ENCODE assay signal across 23 cellular contexts in genomic region chr1:43639990-43640794, GRCh38. TPM values are rescaled to one million over a fixed set of nuclear protein-coding genes. Genes with fewer than 3 reads are reported as not detected.
A peak's percentile ranks its signal among the peaks of the same experiment; 100 is the strongest.
DNase-seq lines count a peak whose midpoint lies in the region; ATAC-seq and TF ChIP-seq lines count a peak whose summit lies in the region.
"Had no signal": no experiment of that assay in that cellular context is flagged by ENCODE, and none has a peak within 500 bp of the region (broad histone marks: within the 10 kb centered on the region; RNA-seq: fewer than 3 reads in every experiment).

No MANE protein-coding gene starts in this region.

- H3K27ac ChIP-seq in mammary epithelial cell (ENCODE audit: insufficient read depth, low read depth, low read length) (no peak overlapping the region), PC-3 (ENCODE audit: low read length) (no peak overlapping the region), hepatocyte (no peak overlapping the region), MM.1S (ENCODE audit: low read length) (no peak overlapping the region)
- H3K27ac ChIP-seq: neutrophil, upper lobe of right lung had no signal

- H3K9me3 Mint-ChIP-seq in MCF 10A (ENCODE audit: unreplicated experiment), result no peaks in the 10 kb centered on the region
- no peaks in the 10 kb centered on the region for H3K9me3 Mint-ChIP-seq in stimulated activated memory B cell treated with anti-CD40 and anti-IgM and Interleukin-4, amounts not matched to agents 10 μg/mL and 1 μg/mL and 100 μg/mL, for 72 hours
- no peaks in the 10 kb centered on the region for H3K9me3 Mint-ChIP-seq in activated naive CD8-positive, alpha-beta T cell treated with anti-CD3 and anti-CD28 coated beads, Interleukin-2, amount 50 U/mL, for 24 hours
- H3K9me3 Mint-ChIP-seq: activated CD4-positive, alpha-beta memory T cell treated with anti-CD3 and anti-CD28 coated beads for 36 hours; activated T-cell treated with anti-CD3 and anti-CD28 coated beads, Interleukin-2, amount 50 U/mL, for 4 hours; CD8-positive, alpha-beta T cell; mesothelial cell of epicardium had no signal

- in situ Hi-C loops in mammary epithelial cell (cut with MboI; ENCODE audit: low sequenced_read_pairs in 2 of 2), result no loop called here

- no TSS peak for BruUV-seq in MCF 10A (replicated peaks; lab: Mats Ljungman, UMichigan)
- no TSS peak for BruUV-seq in mammary epithelial cell (replicated peaks; lab: Mats Ljungman, UMichigan)
- no TSS peak for BruUV-seq in PC-3 (replicated peaks; lab: Mats Ljungman, UMichigan)

- no peak overlapping the region for H2AFZ ChIP-seq in mammary epithelial cell (ENCODE audit: low read depth, low read length)
- no peak overlapping the region for H2AFZ ChIP-seq in PC-3 (ENCODE audit: low read length)
- no peak overlapping the region for H2AFZ ChIP-seq in hepatocyte
- no peak overlapping the region for H2AFZ ChIP-seq in MM.1S (ENCODE audit: low read length)

- no peak overlapping the region for H3K9ac ChIP-seq in mammary epithelial cell (ENCODE audit: insufficient read depth, low read length)
- H3K9ac ChIP-seq in PC-3 (ENCODE audit: low read length), result no peak overlapping the region
- H3K9ac ChIP-seq in MM.1S (ENCODE audit: low read length), result no peak overlapping the region

- H3K27me3 Mint-ChIP-seq in MCF 10A (ENCODE audit: insufficient read depth, unreplicated experiment), result no peaks in the 10 kb centered on the region
- H3K27me3 Mint-ChIP-seq in stimulated activated memory B cell treated with anti-CD40 and anti-IgM and Interleukin-4, amounts not matched to agents 10 μg/mL and 1 μg/mL and 100 μg/mL, for 72 hours, result peaks cover 23% of the 10 kb centered on the region
- H3K27me3 Mint-ChIP-seq in activated naive CD8-positive, alpha-beta T cell treated with anti-CD3 and anti-CD28 coated beads, Interleukin-2, amount 50 U/mL, for 24 hours, result peaks cover 5% of the 10 kb centered on the region

- H3K4me3 ChIP-seq in mammary epithelial cell (replicated peaks in 1 of 3; ENCODE audit: insufficient read depth in 1 of 3, low read depth in 2 of 3, low read length in 3 of 3), result no peak overlapping the region
- H3K4me3 ChIP-seq in PC-3 (ENCODE audit: low read length), result no peak overlapping the region
- H3K4me3 ChIP-seq in hepatocyte, result no peak overlapping the region
- no peak overlapping the region for H3K4me3 ChIP-seq in MM.1S (ENCODE audit: low read length)
- H3K4me3 ChIP-seq: upper lobe of right lung had no signal

- peaks cover 7% of the 10 kb centered on the region for H3K36me3 Mint-ChIP-seq in MCF 10A (ENCODE audit: insufficient read depth, unreplicated experiment)
- no peaks in the 10 kb centered on the region for H3K36me3 Mint-ChIP-seq in stimulated activated memory B cell treated with anti-CD40 and anti-IgM and Interleukin-4, amounts not matched to agents 10 μg/mL and 1 μg/mL and 100 μg/mL, for 72 hours
- no peaks in the 10 kb centered on the region for H3K36me3 Mint-ChIP-seq in activated naive CD8-positive, alpha-beta T cell treated with anti-CD3 and anti-CD28 coated beads, Interleukin-2, amount 50 U/mL, for 24 hours (ENCODE audit: low read depth)
- H3K36me3 Mint-ChIP-seq: activated CD4-positive, alpha-beta memory T cell treated with anti-CD3 and anti-CD28 coated beads for 36 hours; activated naive CD8-positive, alpha-beta T cell; CD8-positive, alpha-beta T cell; mesothelial cell of epicardium had no signal

- H3K36me3 ChIP-seq in mammary epithelial cell (ENCODE audit: insufficient read depth, low read length) (no peaks in the 10 kb centered on the region), PC-3 (ENCODE audit: low read depth, low read length) (no peaks in the 10 kb centered on the region), hepatocyte (replicated peaks; ENCODE audit: insufficient read depth, low read depth) (no peaks in the 10 kb centered on the region), MM.1S (replicated peaks; ENCODE audit: insufficient read depth, low read length) (no peaks in the 10 kb centered on the region)
- H3K36me3 ChIP-seq: neutrophil, upper lobe of right lung had no signal

- 75% methylated on average over 3 of the region's 5 CpGs for WGBS in mammary epithelial cell (ENCODE audit: low coverage, missing lambda C conversion rate)
- 66% methylated on average over 5 of the region's 5 CpGs for WGBS in hepatocyte (ENCODE audit: low lambda C conversion rate, missing lambda C conversion rate)

- intact Hi-C loops in MCF 10A (cut with micrococcal nuclease), result no loop called here
- intact Hi-C loops in mammary epithelial cell (cut with micrococcal nuclease), result no loop called here
- intact Hi-C loops in PC-3 (cut with micrococcal nuclease), result loop anchor here (1.0 kb wide), 1 partner anchor 111 kb away; no protein-coding TSS in a partner anchor

- H3K4me1 Mint-ChIP-seq in MCF 10A (ENCODE audit: insufficient read depth, unreplicated experiment), result peaks cover 10% of the 10 kb centered on the region
- no peaks in the 10 kb centered on the region for H3K4me1 Mint-ChIP-seq in stimulated activated memory B cell treated with anti-CD40 and anti-IgM and Interleukin-4, amounts not matched to agents 10 μg/mL and 1 μg/mL and 100 μg/mL, for 72 hours
- H3K4me1 Mint-ChIP-seq in activated naive CD8-positive, alpha-beta T cell treated with anti-CD3 and anti-CD28 coated beads, Interleukin-2, amount 50 U/mL, for 24 hours, result no peaks in the 10 kb centered on the region

- POLR2A ChIA-PET in MCF 10A (lab: Yijun Ruan, JAX) (interaction anchor here (0.9 kb wide), 1 partner anchor 9 kb away, joined by 4 read pairs; no protein-coding TSS in a partner anchor), PC-3 (lab: Charles Lee; ENCODE audit: unreplicated experiment) (no interaction called here)

- H4K20me1 ChIP-seq in mammary epithelial cell (ENCODE audit: insufficient read depth, low read length) (no peaks in the 10 kb centered on the region), PC-3 (ENCODE audit: low read length) (no peaks in the 10 kb centered on the region), hepatocyte (ENCODE audit: insufficient read depth, poor library complexity, severe bottlenecking) (no peaks in the 10 kb centered on the region), MM.1S (ENCODE audit: insufficient read depth, low read length) (no peaks in the 10 kb centered on the region)

- peaks cover 15% of the 10 kb centered on the region for H3K4me1 ChIP-seq in mammary epithelial cell (ENCODE audit: insufficient read depth, low read length)
- H3K4me1 ChIP-seq in PC-3 (ENCODE audit: insufficient read depth, low read length), result peaks cover 19% of the 10 kb centered on the region
- H3K4me1 ChIP-seq in hepatocyte (ENCODE audit: insufficient read depth), result no peaks in the 10 kb centered on the region
- peaks cover 5% of the 10 kb centered on the region for H3K4me1 ChIP-seq in MM.1S (ENCODE audit: low read length)
- H3K4me1 ChIP-seq: upper lobe of right lung had no signal

- H3K4me2 ChIP-seq in mammary epithelial cell (ENCODE audit: insufficient read depth, low read depth, low read length), result no peak overlapping the region
- H3K4me2 ChIP-seq in PC-3 (ENCODE audit: low read length), result no peak overlapping the region
- H3K4me2 ChIP-seq in hepatocyte, result no peak overlapping the region
- no peak overlapping the region for H3K4me2 ChIP-seq in MM.1S (ENCODE audit: low read depth, low read length)

- H3K9me3 ChIP-seq in mammary epithelial cell (replicated peaks; ENCODE audit: insufficient read depth, low read length), result no peaks in the 10 kb centered on the region
- H3K9me3 ChIP-seq in PC-3 (ENCODE audit: low read length), result no peaks in the 10 kb centered on the region
- H3K9me3 ChIP-seq in hepatocyte (ENCODE audit: low read depth), result no peaks in the 10 kb centered on the region
- no peaks in the 10 kb centered on the region for H3K9me3 ChIP-seq in MM.1S (replicated peaks; ENCODE audit: insufficient read depth, low read length)
- H3K9me3 ChIP-seq: neutrophil, upper lobe of right lung had no signal

- H3K9me2 ChIP-seq in PC-3 (replicated peaks; ENCODE audit: low read length) (no peaks in the 10 kb centered on the region), hepatocyte (replicated peaks; ENCODE audit: insufficient read depth) (no peaks in the 10 kb centered on the region), MM.1S (replicated peaks; ENCODE audit: insufficient read depth, low read length) (no peaks in the 10 kb centered on the region)

- H3K79me2 ChIP-seq in mammary epithelial cell (ENCODE audit: insufficient read depth, low read length), result no peaks in the 10 kb centered on the region
- no peaks in the 10 kb centered on the region for H3K79me2 ChIP-seq in PC-3 (ENCODE audit: low read length)
- no peaks in the 10 kb centered on the region for H3K79me2 ChIP-seq in hepatocyte
- no peaks in the 10 kb centered on the region for H3K79me2 ChIP-seq in MM.1S (ENCODE audit: low read length)

- no peak for TF ChIP-seq CTCF in MCF 10A (IDR thresholded peaks at IDR 0.05; ENCODE audit: unreplicated experiment)
- TF ChIP-seq CTCF in mammary epithelial cell (conservative IDR thresholded peaks at IDR 0.05 in 1 of 2, IDR thresholded peaks at IDR 0.05 in 1 of 2; ENCODE audit: extremely low read depth in 1 of 2, insufficient read depth in 1 of 2, low read depth in 1 of 2, low read length in 2 of 2), result peak in 1 of 2 donors; percentile 10
- TF ChIP-seq CTCF in PC-3 (conservative IDR thresholded peaks at IDR 0.05; ENCODE audit: low read depth, low read length), result no peak; the same call in 1 of the 2 replicates
- TF ChIP-seq CTCF in hepatocyte (IDR thresholded peaks at IDR 0.05; ENCODE audit: poor library complexity), result peak; percentile 7
- no peak for TF ChIP-seq CTCF in MM.1S (IDR thresholded peaks at IDR 0.05; ENCODE audit: low read length)

- ATAC-seq in PC-3, result no peak
- no peak for ATAC-seq in stimulated activated memory B cell treated with anti-CD40 and anti-IgM and Interleukin-4, amounts not matched to agents 10 μg/mL and 1 μg/mL and 100 μg/mL, for 72 hours
- ATAC-seq in HG03280 (IDR thresholded peaks at IDR 0.05; ENCODE audit: unreplicated experiment), result no peak
- ATAC-seq in activated naive CD8-positive, alpha-beta T cell treated with anti-CD3 and anti-CD28 coated beads, Interleukin-2, amount 50 U/mL, for 24 hours, result no peak
- ATAC-seq: activated T-cell treated with anti-CD3 and anti-CD28 coated beads, Interleukin-2, amount 50 U/mL, for 4 hours; CD8-positive, alpha-beta T cell; upper lobe of right lung had no signal

- no peak overlapping the region for H3K4me3 Mint-ChIP-seq in MCF 10A (ENCODE audit: unreplicated experiment)
- H3K4me3 Mint-ChIP-seq in stimulated activated memory B cell treated with anti-CD40 and anti-IgM and Interleukin-4, amounts not matched to agents 10 μg/mL and 1 μg/mL and 100 μg/mL, for 72 hours, result no peak overlapping the region
- no peak overlapping the region for H3K4me3 Mint-ChIP-seq in activated naive CD8-positive, alpha-beta T cell treated with anti-CD3 and anti-CD28 coated beads, Interleukin-2, amount 50 U/mL, for 24 hours
- H3K4me3 Mint-ChIP-seq: activated CD4-positive, alpha-beta memory T cell treated with anti-CD3 and anti-CD28 coated beads for 36 hours; activated naive CD8-positive, alpha-beta T cell; activated T-cell treated with anti-CD3 and anti-CD28 coated beads, Interleukin-2, amount 50 U/mL, for 4 hours; CD8-positive, alpha-beta T cell; mesothelial cell of epicardium had no signal

- dilution Hi-C loops in mammary epithelial cell (cut with HindIII; ENCODE audit: low sequenced_read_pairs), result no loop called here

- DNase-seq in MCF 10A (ENCODE audit: unreplicated experiment) (peak; percentile 27), mammary epithelial cell (no peak), PC-3 (peak; percentile 38), hepatocyte (ENCODE audit: low spot score) (no peak), MM.1S (no peak)
- DNase-seq in activated naive CD8-positive, alpha-beta T cell treated with anti-CD3 and anti-CD28 coated beads, Interleukin-2, amount 50 U/mL, for 24 hours, result no peak
- DNase-seq: activated CD4-positive, alpha-beta memory T cell treated with anti-CD3 and anti-CD28 coated beads for 36 hours; activated T-cell treated with anti-CD3 and anti-CD28 coated beads, Interleukin-2, amount 50 U/mL, for 4 hours; CD8-positive, alpha-beta T cell; foreskin fibroblast; HCEC 1CT; NCI-H1105; NCI-H446; retina; SHP77 treated with DMSO at 0.1 percent for 48 hours; stimulated activated naive CD4-positive, alpha-beta T cell; T-helper 1 cell; upper lobe of right lung had no signal

- H3F3A ChIP-seq in PC-3 (ENCODE audit: low read length, unreplicated experiment), result no peaks in the 10 kb centered on the region
- peaks cover 2% of the 10 kb centered on the region for H3F3A ChIP-seq in MM.1S (ENCODE audit: insufficient read depth, low read length)

- H3K27me3 ChIP-seq in mammary epithelial cell (ENCODE audit: insufficient read depth, low read length) (no peaks in the 10 kb centered on the region), PC-3 (ENCODE audit: low read length) (no peaks in the 10 kb centered on the region), hepatocyte (no peaks in the 10 kb centered on the region), MM.1S (replicated peaks; ENCODE audit: insufficient read depth, low read length) (no peaks in the 10 kb centered on the region)
- H3K27me3 ChIP-seq: neutrophil, upper lobe of right lung had no signal

- CTCF ChIA-PET in MCF 10A (lab: Yijun Ruan, JAX) (interaction anchor here (0.8 to 1.1 kb wide), 3 partner anchors 26 to 110 kb away, joined by 3 to 4 read pairs (median 3); no protein-coding TSS in a partner anchor), mammary epithelial cell (lab: Charles Lee; ENCODE audit: low non-redundant PET) (interaction anchor here (0.6 kb wide), 1 partner anchor 380 kb away, joined by 3 read pairs; no protein-coding TSS in a partner anchor), PC-3 (lab: Charles Lee) (interaction anchor here (0.6 kb wide), 1 partner anchor 148 kb away, joined by 3 read pairs; no protein-coding TSS in a partner anchor)

- no peak overlapping the region for H3K27ac Mint-ChIP-seq in MCF 10A (ENCODE audit: low read depth, unreplicated experiment)
- no peak overlapping the region for H3K27ac Mint-ChIP-seq in stimulated activated memory B cell treated with anti-CD40 and anti-IgM and Interleukin-4, amounts not matched to agents 10 μg/mL and 1 μg/mL and 100 μg/mL, for 72 hours
- H3K27ac Mint-ChIP-seq in activated naive CD8-positive, alpha-beta T cell treated with anti-CD3 and anti-CD28 coated beads, Interleukin-2, amount 50 U/mL, for 24 hours, result no peak overlapping the region
- H3K27ac Mint-ChIP-seq: activated CD4-positive, alpha-beta memory T cell treated with anti-CD3 and anti-CD28 coated beads for 36 hours; activated naive CD8-positive, alpha-beta T cell; CD8-positive, alpha-beta T cell; mesothelial cell of epicardium had no signal

RNA-seq across cellular contexts. Expression of gene KDM4A, which starts 9.8 kb away (rescaled TPM):
- total RNA-seq in MCF 10A (2022) (42.5 and 48.1 TPM in 2 replicates), mammary epithelial cell (10 to 100 TPM; 52.5 to 59.7 TPM), PC-3 (2014; rRNA removed) (23.2 and 27.8 TPM in 2 replicates), hepatocyte (35.5 and 51.5 TPM in 2 replicates)
- polyA plus RNA-seq in mammary epithelial cell (18.3 TPM), hepatocyte (22.4 and 24.7 TPM in 2 replicates)
- polyA minus RNA-seq in mammary epithelial cell, result 85.9 TPM

Comparison
In these comparisons a context has a peak if more than half of its experiments do, and no peak if none do; other contexts are left out.
1. DNase-seq: peak in MCF 10A (single experiment) and PC-3 (single experiment); none in mammary epithelial cell (single experiment), hepatocyte (single experiment), MM.1S (single experiment) and activated naive CD8-positive, alpha-beta T cell treated with anti-CD3 and anti-CD28 coated beads, Interleukin-2, amount 50 U/mL, for 24 hours (single experiment).